Comparison of ENCODE assay signal across 1 cellular context in the genomic region with DNA sequence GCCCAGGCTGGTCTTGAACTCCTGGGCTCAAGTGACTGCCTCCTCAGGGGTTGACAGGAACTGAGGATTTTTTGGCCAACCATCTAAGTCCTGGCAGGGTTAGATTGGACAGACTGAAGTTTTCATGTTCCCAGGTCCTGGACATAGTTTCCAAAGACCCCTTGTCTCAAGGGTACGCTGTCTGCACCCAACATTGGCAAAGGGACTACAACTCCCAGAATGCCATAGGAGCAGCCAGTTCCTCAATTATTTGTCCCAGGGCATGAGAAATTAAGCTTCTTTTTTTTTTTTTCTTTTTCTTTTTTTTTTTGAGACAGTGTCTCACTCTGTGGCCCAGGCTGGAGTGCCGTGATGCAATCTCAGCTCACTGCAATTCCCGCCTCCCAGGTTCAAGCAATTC.
TF ChIP-seq lines count a peak whose summit lies in the region.

No MANE protein-coding gene starts in this region.

TF ChIP-seq in H1, 55 proteins besides CTCF, POLR2A, EP300 and RAD21:
- TF ChIP-seq SIX5 (IDR thresholded peaks at IDR 0.05; ENCODE audit: low read depth, low read length) (0 out of 2 replicates have a peak, but pooled peaks have one; percentile 20), TCF12 (IDR thresholded peaks at IDR 0.05; ENCODE audit: low read depth, low read length) (no peak)
